In the genomic region with DNA sequence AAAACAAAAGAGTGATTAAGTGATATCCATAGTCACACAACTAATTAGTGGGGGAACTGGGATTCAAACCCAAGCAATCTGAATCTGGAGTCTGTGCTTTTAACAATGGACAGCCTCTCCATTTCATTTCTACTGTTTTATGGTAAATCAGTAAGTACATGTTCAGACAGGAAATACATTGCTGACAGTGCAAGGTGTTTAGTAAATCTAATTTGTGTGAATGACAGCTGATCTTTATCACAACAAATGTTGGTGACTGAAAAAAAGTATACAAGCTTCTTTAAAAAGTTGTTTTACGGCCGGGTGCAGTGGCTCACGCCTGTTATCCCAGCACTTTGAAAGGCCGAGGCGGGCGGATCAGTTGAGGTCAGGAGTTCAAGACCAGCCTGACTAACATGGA, we compare ENCODE assay signal across 15 cellular contexts. TPM values are rescaled to one million over a fixed set of nuclear protein-coding genes. Genes with fewer than 3 reads are reported as not detected.
DNase-seq lines count a peak whose midpoint lies in the region; ATAC-seq and TF ChIP-seq lines count a peak whose summit lies in the region.
"Had no signal": no experiment of that assay in that cellular context is flagged by ENCODE, and none has a peak within 500 bp of the region (broad histone marks: within the 10 kb centered on the region; RNA-seq: fewer than 3 reads in every experiment).

No MANE protein-coding gene starts in this region.

- H3K27me3 ChIP-seq in smooth muscle cell (ENCODE audit: low read depth) (no peaks in the 10 kb centered on the region), left ventricle myocardium inferior (ENCODE audit: low read depth) (no peaks in the 10 kb centered on the region)

- H3K36me3 ChIP-seq in smooth muscle cell (ENCODE audit: low read depth) (peaks cover 18% of the 10 kb centered on the region), left ventricle myocardium inferior (peaks cover 78% of the 10 kb centered on the region)

- H3F3A ChIP-seq in smooth muscle cell (ENCODE audit: low read depth) = peaks cover 45% of the 10 kb centered on the region

- H3K9me3 Mint-ChIP-seq in natural killer cell (no peaks in the 10 kb centered on the region), chondrocyte (ENCODE audit: low read depth) (no peaks in the 10 kb centered on the region)
- no peaks in the 10 kb centered on the region for H3K9me3 Mint-ChIP-seq in natural killer cell treated with Interleukin-12 subunit alpha and Interleukin-12 subunit beta and Interleukin-15 and Interleukin-18, amount 100 ng/mL, for 72 hours

- no peak overlapping the region for H3K9ac ChIP-seq in smooth muscle cell (ENCODE audit: low read depth)
- H3K9ac ChIP-seq: KMS-11 had no signal

- H3K4me1 ChIP-seq in smooth muscle cell (ENCODE audit: low read depth) (no peaks in the 10 kb centered on the region), left ventricle myocardium inferior (peaks cover 28% of the 10 kb centered on the region)

- H3K4me3 ChIP-seq in smooth muscle cell = no peak overlapping the region
- H3K4me3 ChIP-seq in left ventricle myocardium inferior = no peak overlapping the region

- intact Hi-C loops in natural killer cell (cut with micrococcal nuclease) = no loop called here
- intact Hi-C loops in left ventricle myocardium inferior (cut with micrococcal nuclease) = no loop called here

- peak overlapping the region; percentile 22 to 36 for H3K27ac Mint-ChIP-seq in natural killer cell
- H3K27ac Mint-ChIP-seq in natural killer cell treated with Interleukin-12 subunit alpha and Interleukin-12 subunit beta and Interleukin-15 and Interleukin-18, amount 100 ng/mL, for 72 hours = no peak overlapping the region
- peak overlapping the region; percentile 65 for H3K27ac Mint-ChIP-seq in T-helper 17 cell
- peak overlapping the region; percentile 77 for H3K27ac Mint-ChIP-seq in chondrocyte (ENCODE audit: unreplicated experiment)
- H3K27ac Mint-ChIP-seq: B cell had no signal

- 84% methylated on average over 6 of the region's 6 CpGs for WGBS in smooth muscle cell (ENCODE audit: low lambda C conversion rate)

- H3K36me3 Mint-ChIP-seq in natural killer cell (peaks cover 20% of the 10 kb centered on the region), T-helper 17 cell (ENCODE audit: low read depth) (peaks cover 5% of the 10 kb centered on the region), chondrocyte (ENCODE audit: low read depth) (peaks cover 14% of the 10 kb centered on the region)
- peaks cover 10% of the 10 kb centered on the region for H3K36me3 Mint-ChIP-seq in natural killer cell treated with Interleukin-12 subunit alpha and Interleukin-12 subunit beta and Interleukin-15 and Interleukin-18, amount 100 ng/mL, for 72 hours

- no peak for ATAC-seq in natural killer cell
- no peak for ATAC-seq in natural killer cell treated with Interleukin-12 subunit alpha and Interleukin-12 subunit beta and Interleukin-15 and Interleukin-18, amount 100 ng/mL, for 72 hours
- ATAC-seq in T-helper 17 cell = no peak
- ATAC-seq in GM19452 (IDR thresholded peaks at IDR 0.05; ENCODE audit: unreplicated experiment) = no peak
- no peak for ATAC-seq in GM18519 (IDR thresholded peaks at IDR 0.05; ENCODE audit: low FRiP score, unreplicated experiment)

- H3K27ac ChIP-seq in smooth muscle cell (ENCODE audit: low read depth) (peak overlapping the region; percentile 23), left ventricle myocardium inferior (replicated peaks) (no peak overlapping the region)

- H2AFZ ChIP-seq in smooth muscle cell (ENCODE audit: low read depth) = no peak overlapping the region

- H3K4me3 Mint-ChIP-seq in natural killer cell (no peak overlapping the region), T-helper 17 cell (no peak overlapping the region), chondrocyte (ENCODE audit: unreplicated experiment) (no peak overlapping the region)
- H3K4me3 Mint-ChIP-seq in natural killer cell treated with Interleukin-12 subunit alpha and Interleukin-12 subunit beta and Interleukin-15 and Interleukin-18, amount 100 ng/mL, for 72 hours = no peak overlapping the region
- H3K4me3 Mint-ChIP-seq: B cell had no signal

- H3K9me3 ChIP-seq in T-helper 17 cell (ENCODE audit: control insufficient read depth, low read length, poor library complexity, severe bottlenecking) = no peaks in the 10 kb centered on the region
- no peaks in the 10 kb centered on the region for H3K9me3 ChIP-seq in smooth muscle cell (replicated peaks; ENCODE audit: low read depth)
- no peaks in the 10 kb centered on the region for H3K9me3 ChIP-seq in left ventricle myocardium inferior (replicated peaks)

- no peak overlapping the region for H3K4me2 ChIP-seq in smooth muscle cell
- H3K4me2 ChIP-seq: KMS-11 had no signal

- TF ChIP-seq CTCF in natural killer cell (IDR thresholded peaks at IDR 0.05) = no peak
- no peak for TF ChIP-seq CTCF in chondrocyte (IDR thresholded peaks at IDR 0.05)
- TF ChIP-seq CTCF in smooth muscle cell (IDR thresholded peaks at IDR 0.05; ENCODE audit: borderline replicate concordance, insufficient read depth, poor library complexity, severe bottlenecking) = no peak
- no peak for TF ChIP-seq CTCF in left ventricle myocardium inferior (IDR thresholded peaks at IDR 0.05; ENCODE audit: borderline replicate concordance)

- no peak for DNase-seq in natural killer cell
- no peak for DNase-seq in natural killer cell treated with Interleukin-12 subunit alpha and Interleukin-12 subunit beta and Interleukin-15 and Interleukin-18, amount 100 ng/mL, for 72 hours (ENCODE audit: low spot score)
- no peak for DNase-seq in T-helper 17 cell
- DNase-seq in chondrocyte (ENCODE audit: low spot score) = no peak
- no peak for DNase-seq in smooth muscle cell (lab: John Stamatoyannopoulos, UW; ENCODE audit: unreplicated experiment)
- DNase-seq in left ventricle myocardium inferior = no peak
- DNase-seq: DMS 273 treated with DMSO at 0.1 percent for 48 hours, NCI-H1092, NCI-H2107, NCI-H226, NCI-H526 treated with DMSO at 0.1 percent for 48 hours had no signal

- H3K27me3 Mint-ChIP-seq in natural killer cell (ENCODE audit: low read depth in 2 of 2) (no peaks in the 10 kb centered on the region), T-helper 17 cell (no peaks in the 10 kb centered on the region), chondrocyte (ENCODE audit: low read depth) (no peaks in the 10 kb centered on the region)
- no peaks in the 10 kb centered on the region for H3K27me3 Mint-ChIP-seq in natural killer cell treated with Interleukin-12 subunit alpha and Interleukin-12 subunit beta and Interleukin-15 and Interleukin-18, amount 100 ng/mL, for 72 hours
- H3K27me3 Mint-ChIP-seq: B cell had no signal

- H3K4me1 Mint-ChIP-seq in natural killer cell (peaks cover 25 to 29% of the 10 kb centered on the region in 2 donors), T-helper 17 cell (peaks cover 13% of the 10 kb centered on the region), chondrocyte (ENCODE audit: low read depth) (no peaks in the 10 kb centered on the region)
- peaks cover 10 to 14% of the 10 kb centered on the region in 2 donors for H3K4me1 Mint-ChIP-seq in natural killer cell treated with Interleukin-12 subunit alpha and Interleukin-12 subunit beta and Interleukin-15 and Interleukin-18, amount 100 ng/mL, for 72 hours (ENCODE audit: low read depth in 2 of 2)

- peaks cover 63% of the 10 kb centered on the region for H3K79me2 ChIP-seq in smooth muscle cell (ENCODE audit: low read depth)

- H4K20me1 ChIP-seq in smooth muscle cell (ENCODE audit: low read depth) = peaks cover 93% of the 10 kb centered on the region

RNA-seq across cellular contexts. Expression of gene DONSON, which starts 20.6 kb away (rescaled TPM):
- total RNA-seq in natural killer cell (10 to 100 TPM; 17.0 to 18.3 (median 17.3) TPM), T-helper 17 cell (10 to 100 TPM in 1 of 2 donors, 1 to 10 TPM in 1; 8.9 to 10.0 TPM), chondrocyte (17.9 to 23.9 TPM (median 18.7 TPM) in 3 replicates), smooth muscle cell (39.9 and 41.7 TPM in 2 replicates), left ventricle myocardium inferior (6.9 TPM)
- total RNA-seq in natural killer cell treated with Interleukin-12 subunit alpha and Interleukin-12 subunit beta and Interleukin-15 and Interleukin-18, amount 100 ng/mL, for 72 hours = 10 to 100 TPM; 20.3 to 38.7 TPM
- 38.0 and 41.0 TPM in 2 replicates for polyA plus RNA-seq in smooth muscle cell

RNA-seq across cellular contexts. Expression of gene SON, which starts 25.1 kb away (rescaled TPM):
- total RNA-seq in natural killer cell = 100 to 1,000 TPM; 348 to 442 (median 416) TPM
- 100 to 1,000 TPM; 307 to 362 TPM for total RNA-seq in natural killer cell treated with Interleukin-12 subunit alpha and Interleukin-12 subunit beta and Interleukin-15 and Interleukin-18, amount 100 ng/mL, for 72 hours
- 100 to 1,000 TPM; 324 to 380 TPM for total RNA-seq in T-helper 17 cell
- 216 to 269 TPM (median 220 TPM) in 3 replicates for total RNA-seq in chondrocyte
- 164 and 304 TPM in 2 replicates for total RNA-seq in smooth muscle cell
- polyA plus RNA-seq in smooth muscle cell = 286 and 404 TPM in 2 replicates
- 148 TPM for total RNA-seq in left ventricle myocardium inferior

RNA-seq across cellular contexts. Expression of gene GART, which starts 26.0 kb away (rescaled TPM):
- 10 to 100 TPM; 33.4 to 53.1 (median 34.6) TPM for total RNA-seq in natural killer cell
- total RNA-seq in natural killer cell treated with Interleukin-12 subunit alpha and Interleukin-12 subunit beta and Interleukin-15 and Interleukin-18, amount 100 ng/mL, for 72 hours = 100 to 1,000 TPM; 127 to 163 TPM
- total RNA-seq in T-helper 17 cell = 10 to 100 TPM; 40.0 to 44.8 TPM
- 56.4 to 69.8 TPM (median 58.2 TPM) in 3 replicates for total RNA-seq in chondrocyte
- total RNA-seq in smooth muscle cell = 38.3 and 62.1 TPM in 2 replicates
- polyA plus RNA-seq in smooth muscle cell = 29.0 and 31.5 TPM in 2 replicates
- total RNA-seq in left ventricle myocardium inferior = 41.5 TPM

Comparison
In these comparisons a context has a peak if more than half of its experiments do, and no peak if none do; other contexts are left out.
1. H3K27ac Mint-ChIP-seq: peak in natural killer cell (2 of 2), T-helper 17 cell (single experiment) and chondrocyte (single experiment); none in natural killer cell treated with Interleukin-12 subunit alpha and Interleukin-12 subunit beta and Interleukin-15 and Interleukin-18, amount 100 ng/mL, for 72 hours (0 of 2).